Comparison of ENCODE assay signal across 8 cellular contexts in genomic region chr12:118377891-118378470, GRCh38. TPM values are rescaled to one million over a fixed set of nuclear protein-coding genes. Genes with fewer than 3 reads are reported as not detected.
DNase-seq lines count a peak whose midpoint lies in the region; ATAC-seq and TF ChIP-seq lines count a peak whose summit lies in the region.

No MANE protein-coding gene starts in this region.

- no peak for ATAC-seq in activated CD4-positive, CD25-positive, alpha-beta regulatory T cell treated with anti-CD3 and anti-CD28 coated beads, Interleukin-2, amount 50 U/mL, for 24 hours
- ATAC-seq in left lobe of liver = peak; percentile 27
- ATAC-seq in HG02610 (IDR thresholded peaks at IDR 0.05; ENCODE audit: unreplicated experiment) = no peak

- peak; percentile 92 for TF ChIP-seq CTCF in choroid plexus epithelial cell (conservative IDR thresholded peaks at IDR 0.05; ENCODE audit: low read depth, low read length)

- peak; percentile 17 to 70 (median 44) for DNase-seq in activated CD4-positive, CD25-positive, alpha-beta regulatory T cell (lab: John Stamatoyannopoulos, UW)
- DNase-seq in NCI-H2171 treated with DMSO at 0.1 percent for 48 hours (lab: John Stamatoyannopoulos, UW) (peak; percentile 60), choroid plexus epithelial cell (ENCODE audit: low read depth) (peak; percentile 66), left lobe of liver (ENCODE audit: low spot score) (peak; percentile 62)
- peak; percentile 62 for DNase-seq in activated CD4-positive, alpha-beta T cell treated with anti-CD3 and anti-CD28 coated beads for 1 hour
- peak; percentile 78 to 80 for DNase-seq in stimulated activated CD4-positive, alpha-beta T cell treated with anti-CD3 and anti-CD28 coated beads, Interleukin-2, amount 100 ng/mL, for 48 hours

- peak overlapping the region; percentile 87 for H3K4me3 ChIP-seq in choroid plexus epithelial cell (ENCODE audit: low read depth, low read length)

RNA-seq across cellular contexts. Expression of gene SUDS3, which starts 1.6 kb away (rescaled TPM):
- 10.8 TPM for total RNA-seq in left lobe of liver

RNA-seq across cellular contexts. Expression of gene TAOK3, which starts 5.3 kb away (rescaled TPM):
- total RNA-seq in left lobe of liver = 15.5 TPM
